1 cellular context compared by ENCODE assay signal in the genomic region with DNA sequence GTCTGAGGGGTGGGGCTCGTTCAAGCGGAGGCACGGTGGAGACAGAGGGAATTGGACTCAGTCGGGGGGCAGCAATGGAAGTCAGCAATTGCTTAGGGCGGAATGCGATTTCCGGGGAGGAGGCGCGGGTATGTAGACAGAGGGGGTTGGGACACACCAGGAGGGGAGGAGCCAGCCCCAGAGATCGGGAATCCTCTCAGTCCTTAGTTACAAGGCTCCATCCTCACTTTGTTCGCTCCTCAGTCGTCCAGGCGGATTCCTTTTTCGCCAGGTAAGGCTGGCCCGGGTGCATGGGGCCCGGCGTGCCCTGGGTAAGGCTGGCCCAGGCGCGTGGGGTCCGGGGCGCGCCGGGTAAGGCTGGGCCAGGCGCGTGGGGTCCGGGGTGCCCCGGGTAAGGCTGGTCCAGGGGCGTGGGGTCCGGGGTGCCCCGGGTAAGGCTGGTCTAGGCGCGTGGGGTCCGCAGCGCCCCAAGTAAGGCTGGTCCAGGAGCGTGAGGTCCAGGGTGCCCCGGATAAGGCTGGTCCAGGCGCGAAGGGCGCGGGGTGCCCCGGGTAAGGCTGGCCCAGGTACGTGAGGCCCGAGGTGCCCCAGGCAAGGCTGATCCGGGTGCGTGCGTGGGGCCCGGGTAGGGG.
TF ChIP-seq lines count a peak whose summit lies in the region.

A gene with protein sequence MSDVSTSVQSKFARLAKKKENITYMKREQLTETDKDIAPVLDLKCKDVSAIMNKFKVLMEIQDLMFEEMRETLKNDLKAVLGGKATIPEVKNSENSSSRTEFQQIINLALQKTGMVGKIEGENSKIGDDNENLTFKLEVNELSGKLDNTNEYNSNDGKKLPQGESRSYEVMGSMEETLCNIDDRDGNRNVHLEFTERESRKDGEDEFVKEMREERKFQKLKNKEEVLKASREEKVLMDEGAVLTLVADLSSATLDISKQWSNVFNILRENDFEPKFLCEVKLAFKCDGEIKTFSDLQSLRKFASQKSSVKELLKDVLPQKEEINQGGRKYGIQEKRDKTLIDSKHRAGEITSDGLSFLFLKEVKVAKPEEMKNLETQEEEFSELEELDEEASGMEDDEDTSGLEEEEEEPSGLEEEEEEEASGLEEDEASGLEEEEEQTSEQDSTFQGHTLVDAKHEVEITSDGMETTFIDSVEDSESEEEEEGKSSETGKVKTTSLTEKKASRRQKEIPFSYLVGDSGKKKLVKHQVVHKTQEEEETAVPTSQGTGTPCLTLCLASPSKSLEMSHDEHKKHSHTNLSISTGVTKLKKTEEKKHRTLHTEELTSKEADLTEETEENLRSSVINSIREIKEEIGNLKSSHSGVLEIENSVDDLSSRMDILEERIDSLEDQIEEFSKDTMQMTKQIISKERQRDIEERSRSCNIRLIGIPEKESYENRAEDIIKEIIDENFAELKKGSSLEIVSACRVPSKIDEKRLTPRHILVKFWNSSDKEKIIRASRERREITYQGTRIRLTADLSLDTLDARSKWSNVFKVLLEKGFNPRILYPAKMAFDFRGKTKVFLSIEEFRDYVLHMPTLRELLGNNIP (plus strand): TSS at position 199 of the 632 bp plus-strand sequence. CDS start 11,780 bp downstream, outside the sequence.

TF ChIP-seq in H1, 55 proteins besides CTCF, POLR2A, EP300 and RAD21 (continues in another document):
- TF ChIP-seq RXRA (IDR thresholded peaks at IDR 0.05; ENCODE audit: insufficient read depth, low read depth, low read length) (no peak), ZNF274 (IDR thresholded peaks at IDR 0.05; ENCODE audit: borderline replicate concordance, extremely low read depth, low read length) (no peak), CTBP2 (IDR thresholded peaks at IDR 0.05; ENCODE audit: borderline replicate concordance, insufficient read depth, insufficient read length, low read length) (no peak), PHF8 (conservative IDR thresholded peaks at IDR 0.05; ENCODE audit: low read depth, low read length) (peak; percentile 73), SP1 (IDR thresholded peaks at IDR 0.05; ENCODE audit: low read depth, low read length) (peak; percentile 72; the same call in 1 of the 2 replicates), MAFK (IDR thresholded peaks at IDR 0.05; ENCODE audit: low read depth, low read length) (no peak), SP2 (IDR thresholded peaks at IDR 0.05; ENCODE audit: low read length) (no peak), EGR1 (IDR thresholded peaks at IDR 0.05; ENCODE audit: borderline replicate concordance, low read depth, low read length) (0 out of 2 replicates have a peak, but pooled peaks have one; percentile 13), TBP (IDR thresholded peaks at IDR 0.05; ENCODE audit: low read depth, low read length) (peak; percentile 95), EZH2 (IDR thresholded peaks at IDR 0.05; ENCODE audit: low read depth, low read length, severe bottlenecking) (no peak), HDAC6 (IDR thresholded peaks at IDR 0.05; ENCODE audit: low read depth, low read length) (no peak), CREB1 (IDR thresholded peaks at IDR 0.05) (no peak), POU5F1 (IDR thresholded peaks at IDR 0.05; ENCODE audit: low read depth, low read length) (no peak), CHD2 (IDR thresholded peaks at IDR 0.05; ENCODE audit: low read length) (0 out of 2 replicates have a peak, but pooled peaks have one; percentile 33), TAF1 (IDR thresholded peaks at IDR 0.05; ENCODE audit: low read depth, low read length) (peak; percentile 96), SAP30 (IDR thresholded peaks at IDR 0.05; ENCODE audit: insufficient read depth, insufficient replicate concordance, low read length) (no peak), SIRT6 (IDR thresholded peaks at IDR 0.05; ENCODE audit: low read length) (no peak), SIN3A (conservative IDR thresholded peaks at IDR 0.05 in 1 of 2, IDR thresholded peaks at IDR 0.05 in 1 of 2; ENCODE audit: low read depth in 1 of 2, low read length in 2 of 2) (0 out of 4 replicates have a peak, but pooled peaks of 1 of the 2 experiments have one; percentile 39), YY1 (IDR thresholded peaks at IDR 0.05; ENCODE audit: low read depth, low read length) (peak; percentile 89), TEAD4 (IDR thresholded peaks at IDR 0.05; ENCODE audit: low read depth, low read length) (peak; percentile 96), JUND (IDR thresholded peaks at IDR 0.05; ENCODE audit: low read length) (no peak), SUZ12 (IDR thresholded peaks at IDR 0.05; ENCODE audit: low read length) (no peak), JUN (IDR thresholded peaks at IDR 0.05; ENCODE audit: low read depth, low read length) (no peak), FOSL1 (IDR thresholded peaks at IDR 0.05; ENCODE audit: insufficient read depth, low read depth, low read length) (no peak), BCL11A (IDR thresholded peaks at IDR 0.05; ENCODE audit: low read depth in 2 of 2, low read length in 2 of 2) (no peak), RNF2 (IDR thresholded peaks at IDR 0.05; ENCODE audit: borderline replicate concordance, low read depth, low read length, missing control alignments, poor library complexity, severe bottlenecking) (no peak), KDM4A (IDR thresholded peaks at IDR 0.05; ENCODE audit: low read depth, low read length, severe bottlenecking) (no peak), BRCA1 (IDR thresholded peaks at IDR 0.05; ENCODE audit: low read depth, low read length) (no peak), NANOG (IDR thresholded peaks at IDR 0.05; ENCODE audit: insufficient read depth, low read depth, low read length, poor library complexity, severe bottlenecking) (no peak), KDM1A (IDR thresholded peaks at IDR 0.05; ENCODE audit: borderline replicate concordance, low read length) (no peak), GABPA (IDR thresholded peaks at IDR 0.05; ENCODE audit: borderline replicate concordance, insufficient read depth, low read length) (no peak), CBX8 (IDR thresholded peaks at IDR 0.05; ENCODE audit: borderline replicate concordance, low read depth, low read length) (no peak), HDAC2 (IDR thresholded peaks at IDR 0.05; ENCODE audit: borderline replicate concordance in 1 of 2, low read depth in 2 of 2, low read length in 2 of 2) (no peak), SP4 (IDR thresholded peaks at IDR 0.05; ENCODE audit: low read length) (no peak), RFX5 (IDR thresholded peaks at IDR 0.05; ENCODE audit: borderline replicate concordance, low read depth, low read length) (no peak), CEBPB (IDR thresholded peaks at IDR 0.05; ENCODE audit: low read depth, low read length) (0 out of 2 replicates have a peak, but pooled peaks have one; percentile 18), SIX5 (IDR thresholded peaks at IDR 0.05; ENCODE audit: low read depth, low read length) (no peak), CBX5 (IDR thresholded peaks at IDR 0.05; ENCODE audit: low read depth, low read length) (no peak), GTF2F1 (IDR thresholded peaks at IDR 0.05; ENCODE audit: borderline replicate concordance, low read depth, low read length) (peak; percentile 82; the same call in 1 of the 2 replicates), ASH2L (IDR thresholded peaks at IDR 0.05; ENCODE audit: low read length) (peak; percentile 46), TCF12 (IDR thresholded peaks at IDR 0.05; ENCODE audit: low read depth, low read length) (no peak)
- TF ChIP-seq, protein P1, sequence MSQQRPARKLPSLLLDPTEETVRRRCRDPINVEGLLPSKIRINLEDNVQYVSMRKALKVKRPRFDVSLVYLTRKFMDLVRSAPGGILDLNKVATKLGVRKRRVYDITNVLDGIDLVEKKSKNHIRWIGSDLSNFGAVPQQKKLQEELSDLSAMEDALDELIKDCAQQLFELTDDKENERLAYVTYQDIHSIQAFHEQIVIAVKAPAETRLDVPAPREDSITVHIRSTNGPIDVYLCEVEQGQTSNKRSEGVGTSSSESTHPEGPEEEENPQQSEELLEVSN (IDR thresholded peaks at IDR 0.05): no peak
- TF ChIP-seq, protein P2, sequence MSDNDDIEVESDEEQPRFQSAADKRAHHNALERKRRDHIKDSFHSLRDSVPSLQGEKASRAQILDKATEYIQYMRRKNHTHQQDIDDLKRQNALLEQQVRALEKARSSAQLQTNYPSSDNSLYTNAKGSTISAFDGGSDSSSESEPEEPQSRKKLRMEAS (IDR thresholded peaks at IDR 0.05): peak; percentile 54
- TF ChIP-seq, protein P3, sequence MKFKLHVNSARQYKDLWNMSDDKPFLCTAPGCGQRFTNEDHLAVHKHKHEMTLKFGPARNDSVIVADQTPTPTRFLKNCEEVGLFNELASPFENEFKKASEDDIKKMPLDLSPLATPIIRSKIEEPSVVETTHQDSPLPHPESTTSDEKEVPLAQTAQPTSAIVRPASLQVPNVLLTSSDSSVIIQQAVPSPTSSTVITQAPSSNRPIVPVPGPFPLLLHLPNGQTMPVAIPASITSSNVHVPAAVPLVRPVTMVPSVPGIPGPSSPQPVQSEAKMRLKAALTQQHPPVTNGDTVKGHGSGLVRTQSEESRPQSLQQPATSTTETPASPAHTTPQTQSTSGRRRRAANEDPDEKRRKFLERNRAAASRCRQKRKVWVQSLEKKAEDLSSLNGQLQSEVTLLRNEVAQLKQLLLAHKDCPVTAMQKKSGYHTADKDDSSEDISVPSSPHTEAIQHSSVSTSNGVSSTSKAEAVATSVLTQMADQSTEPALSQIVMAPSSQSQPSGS (IDR thresholded peaks at IDR 0.05; ENCODE audit: low read length): no peak
- TF ChIP-seq, protein P4, sequence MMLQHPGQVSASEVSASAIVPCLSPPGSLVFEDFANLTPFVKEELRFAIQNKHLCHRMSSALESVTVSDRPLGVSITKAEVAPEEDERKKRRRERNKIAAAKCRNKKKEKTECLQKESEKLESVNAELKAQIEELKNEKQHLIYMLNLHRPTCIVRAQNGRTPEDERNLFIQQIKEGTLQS (IDR thresholded peaks at IDR 0.05; ENCODE audit: insufficient read depth, low read depth, low read length): no peak
- TF ChIP-seq, protein P5, sequence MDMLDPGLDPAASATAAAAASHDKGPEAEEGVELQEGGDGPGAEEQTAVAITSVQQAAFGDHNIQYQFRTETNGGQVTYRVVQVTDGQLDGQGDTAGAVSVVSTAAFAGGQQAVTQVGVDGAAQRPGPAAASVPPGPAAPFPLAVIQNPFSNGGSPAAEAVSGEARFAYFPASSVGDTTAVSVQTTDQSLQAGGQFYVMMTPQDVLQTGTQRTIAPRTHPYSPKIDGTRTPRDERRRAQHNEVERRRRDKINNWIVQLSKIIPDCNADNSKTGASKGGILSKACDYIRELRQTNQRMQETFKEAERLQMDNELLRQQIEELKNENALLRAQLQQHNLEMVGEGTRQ (IDR thresholded peaks at IDR 0.05; ENCODE audit: low read length): no peak
